Comparison of ENCODE assay signal across 8 cellular contexts in genomic region chr18:46097853-46098615, GRCh38. TPM values are rescaled to one million over a fixed set of nuclear protein-coding genes. Genes with fewer than 3 reads are reported as not detected.
DNase-seq lines count a peak whose midpoint lies in the region; ATAC-seq and TF ChIP-seq lines count a peak whose summit lies in the region.

TSS of gene ATP5F1A (minus strand) at chr18:46098296. CDS start at chr18:46098231, 65 bp downstream.

- H3K9me1 ChIP-seq in IMR-90 (ENCODE audit: insufficient read depth, low read length), result 0 out of 2 replicates have a peak, but pooled peaks cover 3% of the 10 kb centered on the region

- intact Hi-C loops in IMR-90 (cut with micrococcal nuclease), result no loop called here
- intact Hi-C loops in Panc1 (cut with micrococcal nuclease; ENCODE audit: unreplicated experiment), result no loop called here
- intact Hi-C loops in natural killer cell (cut with micrococcal nuclease), result loop anchor here (5.0 to 10.0 kb wide), 2 partner anchors 77 to 411 kb away; a partner anchor contains a TSS

- H2BK120ac ChIP-seq in IMR-90 (ENCODE audit: low read depth, low read length), result peak within 1 kb of the TSS; percentile 89

- H3K27ac ChIP-seq in IMR-90 (ENCODE audit: insufficient read depth, low read length) (peak within 1 kb of the TSS; percentile 95), Panc1 (ENCODE audit: low read length) (peak within 1 kb of the TSS; percentile 94), fibroblast of lung (ENCODE audit: insufficient read depth, low read length) (peak within 1 kb of the TSS; percentile 83)

- no peaks in the 10 kb centered on the region for H3K36me3 Mint-ChIP-seq in natural killer cell

- peaks cover 25 to 27% of the 10 kb centered on the region in 2 donors for H3K4me1 Mint-ChIP-seq in natural killer cell

- H3K9me3 ChIP-seq in IMR-90 (ENCODE audit: control insufficient read depth, insufficient read depth, low read length), result no peaks in the 10 kb centered on the region
- H3K9me3 ChIP-seq in Panc1 (ENCODE audit: control insufficient read depth, insufficient read depth, low read depth, low read length), result no peaks in the 10 kb centered on the region
- H3K9me3 ChIP-seq in fibroblast of lung (ENCODE audit: control insufficient read depth, insufficient read depth, low read depth, low read length), result no peaks in the 10 kb centered on the region

- H3K79me1 ChIP-seq in IMR-90 (ENCODE audit: low read depth in 1 of 2, low read length in 2 of 2), result peaks cover 9 to 20% of the 10 kb centered on the region in 2 experiments

- BruUV-seq in IMR-90 (replicated peaks; lab: Mats Ljungman, UMichigan) (no TSS peak), Panc1 (replicated peaks; lab: Mats Ljungman, UMichigan) (no TSS peak)

- H3K27me3 Mint-ChIP-seq in natural killer cell (ENCODE audit: low read depth in 2 of 2), result no peaks in the 10 kb centered on the region

- H4K5ac ChIP-seq in IMR-90 (ENCODE audit: low read depth, low read length), result peak within 1 kb of the TSS; percentile 90

- ATAC-seq in GM21528 (IDR thresholded peaks at IDR 0.05; ENCODE audit: low FRiP score, unreplicated experiment) (peak; percentile 81), IMR-90 (ENCODE audit: low read depth) (peak; percentile 92), Panc1 (peak; percentile 90), natural killer cell (peak; percentile 90 to 94 (median 90))

- peak within 1 kb of the TSS; percentile 89 for H2BK5ac ChIP-seq in IMR-90 (ENCODE audit: low read depth, low read length, poor library complexity, severe bottlenecking)

- H4K20me1 ChIP-seq in IMR-90 (ENCODE audit: insufficient read depth, low read length) (peaks cover 29% of the 10 kb centered on the region), fibroblast of lung (ENCODE audit: control insufficient read depth, extremely low read depth, insufficient read depth, low read length) (no peaks in the 10 kb centered on the region)

- dilution Hi-C loops in IMR-90 (cut with HindIII; ENCODE audit: low sequenced_read_pairs, unreplicated experiment), result no loop called here

- peak within 1 kb of the TSS; percentile 97 for H3K9ac ChIP-seq in IMR-90 (ENCODE audit: low read depth, low read length)
- H3K9ac ChIP-seq in fibroblast of lung (ENCODE audit: insufficient read depth, low read length), result peak within 1 kb of the TSS; percentile 78

- no peak for TF ChIP-seq RAD21 in IMR-90 (IDR thresholded peaks at IDR 0.05; ENCODE audit: low read length)

- TF ChIP-seq POLR2A in IMR-90 (IDR thresholded peaks at IDR 0.05; ENCODE audit: low read depth, low read length), result peak; percentile 83

- H2BK20ac ChIP-seq in IMR-90 (ENCODE audit: low read depth, low read length), result peak within 1 kb of the TSS; percentile 46; the same call in 1 of the 2 replicates

- H3K56ac ChIP-seq in IMR-90 (ENCODE audit: extremely low read depth, insufficient read depth, low read length), result peak within 1 kb of the TSS; percentile 92

- POLR2A ChIA-PET in IMR-90 (lab: Charles Lee; ENCODE audit: unreplicated experiment) (no interaction called here), Panc1 (lab: Charles Lee) (no interaction called here)

- 0 out of 2 replicates have a peak, but pooled peaks have one; percentile 5 for TF ChIP-seq CTCF in IMR-90 (conservative IDR thresholded peaks at IDR 0.05; ENCODE audit: low read depth, low read length)
- TF ChIP-seq CTCF in Panc1 (IDR thresholded peaks at IDR 0.05), result no peak
- TF ChIP-seq CTCF in fibroblast of lung (conservative IDR thresholded peaks at IDR 0.05 in 1 of 2, IDR thresholded peaks at IDR 0.05 in 1 of 2; ENCODE audit: low read depth in 1 of 2, low read length in 2 of 2), result no peak
- no peak for TF ChIP-seq CTCF in natural killer cell (IDR thresholded peaks at IDR 0.05)

- H3K9me3 Mint-ChIP-seq in natural killer cell, result no peaks in the 10 kb centered on the region

- H2AK5ac ChIP-seq in IMR-90 (ENCODE audit: low read depth, low read length), result peak within 1 kb of the TSS; percentile 92

- in situ Hi-C loops in IMR-90 (cut with MboI; ENCODE audit: low sequenced_read_pairs), result no loop called here
- in situ Hi-C loops in Panc1 (cut with HindIII; ENCODE audit: low pct_unique_long_range_greater_than_20kb, low sequenced_read_pairs), result no loop called here

- H3K27ac Mint-ChIP-seq in natural killer cell, result peak within 1 kb of the TSS; percentile 94 to 95

- 1% methylated on average over 33 of the region's 49 CpGs; no CpG with 5 or more reads in 1 of the 2 experiments for WGBS in IMR-90 (ENCODE audit: extremely low coverage in 2 of 2, insufficient read length in 1 of 2), 2 experiments

- peak within 1 kb of the TSS; percentile 99 for H3K14ac ChIP-seq in IMR-90 (replicated peaks; ENCODE audit: low read depth, low read length)

- no peaks in the 10 kb centered on the region for H3K27me3 ChIP-seq in IMR-90 (ENCODE audit: control insufficient read depth, insufficient read depth, low read length)
- H3K27me3 ChIP-seq in Panc1 (ENCODE audit: control insufficient read depth, insufficient read depth, low read length), result no peaks in the 10 kb centered on the region
- H3K27me3 ChIP-seq in fibroblast of lung (ENCODE audit: control insufficient read depth, insufficient read depth, low read length), result no peaks in the 10 kb centered on the region

- peak within 1 kb of the TSS; percentile 36 for H3K18ac ChIP-seq in IMR-90 (ENCODE audit: low read depth, low read length)

- peak within 1 kb of the TSS; percentile 98 to 100 for H4K8ac ChIP-seq in IMR-90 (ENCODE audit: low read depth in 2 of 2, low read length in 2 of 2)

- CTCF ChIA-PET in IMR-90 (lab: Yijun Ruan, JAX) (no interaction called here), Panc1 (lab: Charles Lee) (no interaction called here)

- peaks cover 3% of the 10 kb centered on the region for H3K4me1 ChIP-seq in IMR-90 (ENCODE audit: control insufficient read depth, insufficient read depth, low read length)
- H3K4me1 ChIP-seq in Panc1 (ENCODE audit: control insufficient read depth, insufficient read depth, low read length), result peaks cover 10% of the 10 kb centered on the region
- peaks cover 3% of the 10 kb centered on the region for H3K4me1 ChIP-seq in fibroblast of lung (ENCODE audit: control insufficient read depth, extremely low read depth, insufficient read depth, low read length)

- H3K4ac ChIP-seq in IMR-90 (ENCODE audit: low read depth, low read length), result peak within 1 kb of the TSS; percentile 96

- peak within 1 kb of the TSS; percentile 99 for H2AK9ac ChIP-seq in IMR-90 (replicated peaks; ENCODE audit: low read depth, low read length, poor library complexity)

- peaks cover 13% of the 10 kb centered on the region for H3K36me3 ChIP-seq in IMR-90 (ENCODE audit: control insufficient read depth, insufficient read depth, low read length)
- peaks cover 7% of the 10 kb centered on the region; the same call in 1 of the 2 replicates for H3K36me3 ChIP-seq in Panc1 (ENCODE audit: control insufficient read depth, insufficient read depth, low read length)
- peaks cover 4% of the 10 kb centered on the region for H3K36me3 ChIP-seq in fibroblast of lung (ENCODE audit: control insufficient read depth, insufficient read depth, low read length)

- H3K79me2 ChIP-seq in fibroblast of lung (ENCODE audit: control insufficient read depth, insufficient read depth, low read length), result peaks cover 49% of the 10 kb centered on the region

- peak within 1 kb of the TSS; percentile 91 for H3K4me3 ChIP-seq in IMR-90 (ENCODE audit: insufficient read depth, low read depth, low read length)
- H3K4me3 ChIP-seq in Panc1 (ENCODE audit: low read depth in 2 of 2, low read length in 2 of 2), result peak within 1 kb of the TSS; percentile 78 to 85
- H3K4me3 ChIP-seq in fibroblast of lung (replicated peaks in 1 of 4; ENCODE audit: control extremely low read depth in 1 of 4, insufficient read depth in 1 of 4, low read depth in 3 of 4, low read length in 4 of 4), result peak within 1 kb of the TSS; percentile 64 to 95 (median 88)

- peak within 1 kb of the TSS; percentile 95 for H3K23ac ChIP-seq in IMR-90 (ENCODE audit: low read depth, low read length)

- H2AFZ ChIP-seq in IMR-90 (replicated peaks; ENCODE audit: low read length, poor library complexity), result peak within 1 kb of the TSS; percentile 99
- H2AFZ ChIP-seq in fibroblast of lung (ENCODE audit: low read length), result peak within 1 kb of the TSS; percentile 95

- peak within 1 kb of the TSS; percentile 40; the same call in 1 of the 3 replicates for H2BK15ac ChIP-seq in IMR-90 (ENCODE audit: low read depth, low read length)

- H4K91ac ChIP-seq in IMR-90 (ENCODE audit: insufficient read depth, low read depth, low read length), result peak within 1 kb of the TSS; percentile 96

- DNase-seq in DMS53 (lab: John Stamatoyannopoulos, UW), result peak; percentile 96
- DNase-seq in IMR-90, result peak; percentile 77
- peak; percentile 46 for DNase-seq in Panc1 (ENCODE audit: low read depth, low spot score)
- peak; percentile 75 for DNase-seq in activated T-helper 1 cell treated with Interleukin-2 at 50 U/mL for 16 hours (ENCODE audit: low read depth)
- DNase-seq in fibroblast of lung (ENCODE audit: low read depth in 2 of 2), result peak; percentile 77 to 84
- peak; percentile 84 for DNase-seq in natural killer cell
- DNase-seq in stimulated activated naive CD4-positive, alpha-beta T cell treated with Interleukin-2 at 50 U/mL for 16 hours (lab: John Stamatoyannopoulos, UW), result peak; percentile 88

- H3K4me2 ChIP-seq in IMR-90 (ENCODE audit: low read depth, low read length), result peak within 1 kb of the TSS; percentile 94
- peak within 1 kb of the TSS; percentile 78 for H3K4me2 ChIP-seq in fibroblast of lung (ENCODE audit: extremely low read depth, insufficient read depth, low read length)

- peak within 1 kb of the TSS; percentile 98 for H3K4me3 Mint-ChIP-seq in natural killer cell

TF ChIP-seq in IMR-90, 13 proteins besides CTCF, POLR2A, EP300 and RAD21 (continues in another document):
- TF ChIP-seq USF2 (IDR thresholded peaks at IDR 0.05; ENCODE audit: low read depth, low read length), result peak; percentile 89

RNA-seq across cellular contexts. Expression of gene ATP5F1A, which starts in this region (rescaled TPM):
- total RNA-seq in IMR-90 (2012; rRNA removed) (1,085 and 1,283 TPM in 2 replicates), Panc1 (2021; ENCODE audit: unreplicated experiment) (298 TPM), fibroblast of lung (581 and 591 TPM in 2 replicates), natural killer cell (100 to 1,000 TPM; 209 to 218 (median 218) TPM)
- polyA plus RNA-seq in IMR-90 (2012; rRNA removed) (515 and 543 TPM in 2 replicates), fibroblast of lung (791 and 878 TPM in 2 replicates)
- 309 and 561 TPM in 2 replicates for polyA plus RNA-seq in IMR-90 (2012; cell fraction: cytosol; rRNA removed)
- 157 and 333 TPM in 2 replicates for polyA plus RNA-seq in IMR-90 (2012; cell fraction: nucleus; rRNA removed; ENCODE audit: low replicate concordance)
- 248 TPM for polyA plus RNA-seq in Panc1 (2012; ENCODE audit: insufficient read length)
- 452 and 531 TPM in 2 replicates for polyA plus RNA-seq in fibroblast of lung (2012)
- polyA minus RNA-seq in fibroblast of lung (ENCODE audit: low replicate concordance), result 480 and 506 TPM in 2 replicates

Comparison
In these comparisons a context has a peak if more than half of its experiments do, and no peak if none do; other contexts are left out.
1. Peak in every context shown above with its lines: DNase-seq, ATAC-seq, H3K4me3 ChIP-seq and H3K27ac ChIP-seq.
2. DNase-seq: peak in every context shown above with its lines; median percentile 96 in DMS53; 88 in stimulated activated naive CD4-positive, alpha-beta T cell treated with Interleukin-2 at 50 U/mL for 16 hours; 84 in natural killer cell; 80 in fibroblast of lung; 77 in IMR-90; 75 in activated T-helper 1 cell treated with Interleukin-2 at 50 U/mL for 16 hours; 46 in Panc1.